ENCODE assay signal across 15 cellular contexts in the genomic region with DNA sequence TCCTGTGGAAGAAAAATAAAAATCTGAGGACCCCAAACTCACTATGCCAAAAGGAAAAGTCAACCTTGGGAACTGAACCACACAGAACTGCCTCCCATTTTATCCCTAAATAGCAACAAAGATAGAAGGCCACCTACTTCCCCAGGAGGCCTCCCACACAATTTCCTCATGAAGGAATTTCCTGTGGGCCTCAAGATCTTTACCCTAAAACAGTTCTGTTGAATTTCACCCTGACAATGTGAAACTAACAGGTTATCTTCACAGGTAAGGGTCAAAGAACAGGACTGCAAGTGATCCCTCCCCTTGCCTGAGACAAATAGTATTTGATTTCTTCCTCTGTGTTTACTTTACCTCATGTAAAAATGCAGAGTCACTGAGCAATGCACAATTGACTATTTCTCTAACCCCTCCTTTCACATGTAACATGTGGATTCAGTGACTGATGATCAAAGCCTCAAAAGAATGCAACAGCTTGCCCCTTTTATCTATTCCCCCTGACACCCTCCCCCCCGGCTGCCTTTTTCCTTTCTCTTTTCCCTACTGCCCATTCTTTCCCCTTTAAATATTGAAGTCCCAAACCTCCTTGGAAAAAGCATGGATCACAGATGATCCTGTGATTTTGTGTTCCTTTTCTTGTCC. TPM values are rescaled to one million over a fixed set of nuclear protein-coding genes. Genes with fewer than 3 reads are reported as not detected.
DNase-seq lines count a peak whose midpoint lies in the region; ATAC-seq and TF ChIP-seq lines count a peak whose summit lies in the region.
"Had no signal": no experiment of that assay in that cellular context is flagged by ENCODE, and none has a peak within 500 bp of the region (broad histone marks: within the 10 kb centered on the region; RNA-seq: fewer than 3 reads in every experiment).

No MANE protein-coding gene starts in this region.

- 3% methylated on average over 1 of the region's 1 CpG for WGBS in HUES64
- 52% methylated on average over 1 of the region's 1 CpG for WGBS in liver

- H3K9me3 Mint-ChIP-seq in stimulated activated effector memory CD8-positive, alpha-beta T cell treated with anti-CD3 and anti-CD28 coated beads, Interleukin-12 subunit alpha, Interleukin-12 subunit beta, amount 100 ng/mL, for 72 hours, result no peaks in the 10 kb centered on the region

- H3K4me1 Mint-ChIP-seq in stimulated activated effector memory CD8-positive, alpha-beta T cell treated with anti-CD3 and anti-CD28 coated beads, Interleukin-12 subunit alpha, Interleukin-12 subunit beta, amount 100 ng/mL, for 72 hours, result no peaks in the 10 kb centered on the region

- peaks cover 10% of the 10 kb centered on the region for H3K9me3 ChIP-seq in HUES64 (ENCODE audit: insufficient read depth, low read depth, low read length)
- H3K9me3 ChIP-seq in liver (ENCODE audit: control insufficient read depth in 4 of 4, low read length in 3 of 4), result peaks cover 0 to 3% (median 0%) of the 10 kb centered on the region in 4 donors
- H3K9me3 ChIP-seq: prostate gland had no signal

- H3K4me3 ChIP-seq in ACC112 (ENCODE audit: low read depth, low read length), result no peak overlapping the region
- H3K4me3 ChIP-seq in HUES64 (ENCODE audit: low read length), result peak overlapping the region; percentile 31
- H3K4me3 ChIP-seq in choroid plexus epithelial cell (ENCODE audit: low read depth, low read length), result no peak overlapping the region
- H3K4me3 ChIP-seq in liver (ENCODE audit: low read depth in 1 of 3, low read length in 3 of 3), result no peak overlapping the region
- H3K4me3 ChIP-seq: prostate gland had no signal

- DNase-seq in choroid plexus epithelial cell (ENCODE audit: low read depth) (peak; percentile 70), pons (ENCODE audit: low spot score) (no peak), NCI-H2171 treated with DMSO at 0.1 percent for 48 hours (lab: John Stamatoyannopoulos, UW) (no peak)
- DNase-seq in stimulated activated effector memory CD8-positive, alpha-beta T cell treated with anti-CD3 and anti-CD28 coated beads, Interleukin-12 subunit alpha, Interleukin-12 subunit beta, amount 100 ng/mL, for 72 hours (ENCODE audit: low spot score in 2 of 2), result no peak
- DNase-seq in activated T-cell treated with anti-CD3 and anti-CD28 coated beads, Interleukin-2, amount 50 U/mL, for 48 hours, result no peak
- DNase-seq: AML-193, NCI-H1417 had no signal

- peak overlapping the region; percentile 63 for H2AFZ ChIP-seq in ACC112 (ENCODE audit: low read length, unreplicated experiment)

- TF ChIP-seq RAD21 in liver (IDR thresholded peaks at IDR 0.05), result peak; percentile 30 to 53

- TF ChIP-seq CTCF in choroid plexus epithelial cell (conservative IDR thresholded peaks at IDR 0.05; ENCODE audit: low read depth, low read length) (no peak), liver (IDR thresholded peaks at IDR 0.05; ENCODE audit: low read depth, low read length, missing input control) (no peak)

- H3K27ac Mint-ChIP-seq in stimulated activated effector memory CD8-positive, alpha-beta T cell treated with anti-CD3 and anti-CD28 coated beads, Interleukin-12 subunit alpha, Interleukin-12 subunit beta, amount 100 ng/mL, for 72 hours, result no peak overlapping the region

- H3K36me3 ChIP-seq in ACC112 (ENCODE audit: insufficient read depth, low read length) (no peaks in the 10 kb centered on the region), HUES64 (ENCODE audit: insufficient read depth, low read length) (no peaks in the 10 kb centered on the region; the same call in 1 of the 2 replicates), liver (ENCODE audit: control insufficient read depth in 4 of 4, insufficient read depth in 3 of 4, low read depth in 1 of 4, low read length in 3 of 4) (no peaks in the 10 kb centered on the region)
- H3K36me3 ChIP-seq: prostate gland had no signal

- no peaks in the 10 kb centered on the region for H3K27me3 ChIP-seq in ACC112 (ENCODE audit: insufficient read depth, low read length)
- H3K27me3 ChIP-seq in HUES64 (ENCODE audit: insufficient read depth, low read length), result no peaks in the 10 kb centered on the region
- no peaks in the 10 kb centered on the region for H3K27me3 ChIP-seq in liver (ENCODE audit: control insufficient read depth in 4 of 4, insufficient read depth in 4 of 4, low read length in 3 of 4)

- H3K27ac ChIP-seq in ACC112 (ENCODE audit: low read depth, low read length) (peak overlapping the region; percentile 44), HUES64 (ENCODE audit: low read depth, low read length) (peak overlapping the region; percentile 96), liver (ENCODE audit: low read depth in 1 of 2, low read length in 2 of 2) (peak overlapping the region; percentile 37 to 74)
- H3K27ac ChIP-seq: prostate gland had no signal

- no peaks in the 10 kb centered on the region for H3K79me2 ChIP-seq in ACC112 (ENCODE audit: control insufficient read depth, insufficient read depth, low read length, unreplicated experiment)

- ATAC-seq in stimulated activated effector memory CD8-positive, alpha-beta T cell treated with anti-CD3 and anti-CD28 coated beads, Interleukin-12 subunit alpha, Interleukin-12 subunit beta, amount 100 ng/mL, for 72 hours, result no peak

- H3K9ac ChIP-seq in HUES64 (ENCODE audit: low read depth, low read length) (peak overlapping the region; percentile 72), liver (ENCODE audit: low read depth in 1 of 2, low read length in 2 of 2) (no peak overlapping the region)

- no peak overlapping the region for H3K4me3 Mint-ChIP-seq in stimulated activated effector memory CD8-positive, alpha-beta T cell treated with anti-CD3 and anti-CD28 coated beads, Interleukin-12 subunit alpha, Interleukin-12 subunit beta, amount 100 ng/mL, for 72 hours

- H3K4me1 ChIP-seq in ACC112 (ENCODE audit: control insufficient read depth, insufficient read depth, low read length, unreplicated experiment) (peaks cover 17% of the 10 kb centered on the region), HUES64 (ENCODE audit: insufficient read depth, low read length) (peaks cover 40% of the 10 kb centered on the region), liver (ENCODE audit: control insufficient read depth in 4 of 4, insufficient read depth in 4 of 4, low read length in 3 of 4) (peaks cover 2 to 14% (median 5%) of the 10 kb centered on the region in 4 donors)
- H3K4me1 ChIP-seq: prostate gland had no signal

- H3K36me3 Mint-ChIP-seq in stimulated activated effector memory CD8-positive, alpha-beta T cell treated with anti-CD3 and anti-CD28 coated beads, Interleukin-12 subunit alpha, Interleukin-12 subunit beta, amount 100 ng/mL, for 72 hours, result no peaks in the 10 kb centered on the region

TF ChIP-seq in liver, 16 proteins besides CTCF, POLR2A, EP300 and RAD21 (continues in another document):
- peak; percentile 81 to 87 for TF ChIP-seq HNF4A (conservative IDR thresholded peaks at IDR 0.05)
- no peak for TF ChIP-seq TAF1 (conservative IDR thresholded peaks at IDR 0.05)
- TF ChIP-seq FOXA1 (IDR thresholded peaks at IDR 0.05), result peak; percentile 96
- TF ChIP-seq, protein P1, sequence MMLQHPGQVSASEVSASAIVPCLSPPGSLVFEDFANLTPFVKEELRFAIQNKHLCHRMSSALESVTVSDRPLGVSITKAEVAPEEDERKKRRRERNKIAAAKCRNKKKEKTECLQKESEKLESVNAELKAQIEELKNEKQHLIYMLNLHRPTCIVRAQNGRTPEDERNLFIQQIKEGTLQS (IDR thresholded peaks at IDR 0.05), result no peak
- TF ChIP-seq, protein P2, sequence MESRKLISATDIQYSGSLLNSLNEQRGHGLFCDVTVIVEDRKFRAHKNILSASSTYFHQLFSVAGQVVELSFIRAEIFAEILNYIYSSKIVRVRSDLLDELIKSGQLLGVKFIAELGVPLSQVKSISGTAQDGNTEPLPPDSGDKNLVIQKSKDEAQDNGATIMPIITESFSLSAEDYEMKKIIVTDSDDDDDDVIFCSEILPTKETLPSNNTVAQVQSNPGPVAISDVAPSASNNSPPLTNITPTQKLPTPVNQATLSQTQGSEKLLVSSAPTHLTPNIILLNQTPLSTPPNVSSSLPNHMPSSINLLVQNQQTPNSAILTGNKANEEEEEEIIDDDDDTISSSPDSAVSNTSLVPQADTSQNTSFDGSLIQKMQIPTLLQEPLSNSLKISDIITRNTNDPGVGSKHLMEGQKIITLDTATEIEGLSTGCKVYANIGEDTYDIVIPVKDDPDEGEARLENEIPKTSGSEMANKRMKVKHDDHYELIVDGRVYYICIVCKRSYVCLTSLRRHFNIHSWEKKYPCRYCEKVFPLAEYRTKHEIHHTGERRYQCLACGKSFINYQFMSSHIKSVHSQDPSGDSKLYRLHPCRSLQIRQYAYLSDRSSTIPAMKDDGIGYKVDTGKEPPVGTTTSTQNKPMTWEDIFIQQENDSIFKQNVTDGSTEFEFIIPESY (IDR thresholded peaks at IDR 0.05), result peak; percentile 68
- peak; percentile 96 for TF ChIP-seq FOXA2 (IDR thresholded peaks at IDR 0.05)
- peak; percentile 27 to 84 for TF ChIP-seq JUND (IDR thresholded peaks at IDR 0.05)
- peak in 1 of 2 donors; percentile 43 for TF ChIP-seq GABPA (IDR thresholded peaks at IDR 0.05 in 1 of 2, conservative IDR thresholded peaks at IDR 0.05 in 1 of 2)
- no peak for TF ChIP-seq YY1 (IDR thresholded peaks at IDR 0.05)
- TF ChIP-seq NR2F2 (IDR thresholded peaks at IDR 0.05), result peak; percentile 45
- TF ChIP-seq RXRA (IDR thresholded peaks at IDR 0.05), result peak; percentile 68 to 78

RNA-seq across cellular contexts. Expression of a gene that starts 33.3 kb away (rescaled TPM):
- polyA plus RNA-seq in HUES64 (2013, experiment 1 of 2), result not detected
- polyA plus RNA-seq in HUES64 (2013, experiment 2 of 2), result not detected
- not detected for total RNA-seq in liver
- under 1 TPM in 1 of 2 donors, not detected in 1; 0.07 TPM for polyA plus RNA-seq in liver
- total RNA-seq: activated CD8-positive, alpha-beta memory T cell treated with anti-CD3 and anti-CD28 coated beads for 36 hours; prostate gland; T-helper 2 cell treated with Interferon-gamma antibody and Interleukin-4, amounts not matched to agents 100 ng/mL and 5 ng/mL, for 36 hours; ureter had no signal
- polyA plus RNA-seq: adipose tissue had no signal

Comparison
In these comparisons a context has a peak if more than half of its experiments do, and no peak if none do; other contexts are left out.
1. H3K27ac ChIP-seq: peak in every context shown above with its lines; median percentile 96 in HUES64; 56 in liver; 44 in ACC112.